ENCODE assay signal across 8 cellular contexts in genomic region chr2:149994057-149994728, GRCh38.
A peak's percentile ranks its signal among the peaks of the same experiment; 100 is the strongest.
DNase-seq lines count a peak whose midpoint lies in the region; ATAC-seq and TF ChIP-seq lines count a peak whose summit lies in the region.
"Had no signal": no experiment of that assay in that cellular context is flagged by ENCODE, and none has a peak within 500 bp of the region (broad histone marks: within the 10 kb centered on the region; RNA-seq: fewer than 3 reads in every experiment).

No MANE protein-coding gene starts in this region.

- ATAC-seq in thoracic aorta (ENCODE audit: insufficient number of reproducible peaks, low FRiP score, low read depth) = no peak
- no peak for ATAC-seq in GM21423 (IDR thresholded peaks at IDR 0.05; ENCODE audit: unreplicated experiment)

- peaks cover 29 to 57% of the 10 kb centered on the region in 2 donors for H3K4me1 ChIP-seq in thoracic aorta (ENCODE audit: control insufficient read depth in 1 of 2, low read depth in 2 of 2)

- H3K27ac ChIP-seq in thoracic aorta = peak overlapping the region; percentile 62 to 66

- no peak for TF ChIP-seq CTCF in thoracic aorta (IDR thresholded peaks at IDR 0.05)

- no peak overlapping the region for H3K4me3 ChIP-seq in thoracic aorta

- DNase-seq in HCEC 1CT = peak; percentile 60
- peak; percentile 61 for DNase-seq in NCI-H510A treated with DMSO at 0.1 percent for 48 hours (lab: John Stamatoyannopoulos, UW)
- peak; percentile 74 for DNase-seq in fibroblast of gingiva (ENCODE audit: low read depth)
- DNase-seq in thoracic aorta (ENCODE audit: low spot score) = no peak
- DNase-seq in CD1c-positive myeloid dendritic cell (ENCODE audit: extremely low spot score) = no peak
- DNase-seq in anterior cingulate cortex (lab: John Stamatoyannopoulos, UW) = no peak
- DNase-seq: activated CD4-positive, alpha-beta T cell treated with anti-CD3 and anti-CD28 coated beads, Interleukin-2, amount 50 U/mL, for 48 hours had no signal

- no peaks in the 10 kb centered on the region for H3K27me3 ChIP-seq in thoracic aorta (replicated peaks; ENCODE audit: insufficient read depth)

- no peaks in the 10 kb centered on the region for H3K36me3 ChIP-seq in thoracic aorta

- no peaks in the 10 kb centered on the region for H3K9me3 ChIP-seq in thoracic aorta

Comparison
In these comparisons a context has a peak if more than half of its experiments do, and no peak if none do; other contexts are left out.
1. DNase-seq: peak in HCEC 1CT (single experiment), NCI-H510A treated with DMSO at 0.1 percent for 48 hours (single experiment) and fibroblast of gingiva (single experiment); none in thoracic aorta (single experiment), CD1c-positive myeloid dendritic cell (single experiment) and anterior cingulate cortex (0 of 58).